In genomic region chr14:74610866-74611671, GRCh38 we compare ENCODE assay signal across 7 cellular contexts. TPM values are rescaled to one million over a fixed set of nuclear protein-coding genes. Genes with fewer than 3 reads are reported as not detected.
DNase-seq lines count a peak whose midpoint lies in the region; FAIRE-seq and TF ChIP-seq lines count a peak whose summit lies in the region.

No MANE protein-coding gene starts in this region.

- FAIRE-seq in small intestine (lab: Jason Lieb, UNC), result no peak

- H3K9ac ChIP-seq in HUES6 (ENCODE audit: low read length) (no peak overlapping the region), MM.1S (ENCODE audit: low read length) (no peak overlapping the region)

- TF ChIP-seq CTCF in astrocyte of the spinal cord (IDR thresholded peaks at IDR 0.05; ENCODE audit: low read depth, low read length) (no peak), MM.1S (IDR thresholded peaks at IDR 0.05; ENCODE audit: low read length) (no peak)

- no peaks in the 10 kb centered on the region for H3K36me3 ChIP-seq in HUES6 (ENCODE audit: control insufficient read depth, insufficient read depth, low read length)
- no peaks in the 10 kb centered on the region for H3K36me3 ChIP-seq in small intestine (ENCODE audit: control insufficient read depth in 2 of 2, insufficient read depth in 2 of 2, low read length in 2 of 2)
- no peaks in the 10 kb centered on the region for H3K36me3 ChIP-seq in MM.1S (replicated peaks; ENCODE audit: insufficient read depth, low read length)

- H3K9me2 ChIP-seq in MM.1S (replicated peaks; ENCODE audit: insufficient read depth, low read length), result no peaks in the 10 kb centered on the region

- H3K9me3 ChIP-seq in HUES6 (ENCODE audit: control insufficient read depth, insufficient read depth, low read depth, low read length) (peaks cover 4% of the 10 kb centered on the region; the same call in 1 of the 2 replicates), small intestine (ENCODE audit: control insufficient read depth, low read depth) (no peaks in the 10 kb centered on the region), MM.1S (replicated peaks; ENCODE audit: insufficient read depth, low read length) (no peaks in the 10 kb centered on the region)

- no peaks in the 10 kb centered on the region for H4K20me1 ChIP-seq in MM.1S (ENCODE audit: insufficient read depth, low read length)

- no peak overlapping the region for H2AFZ ChIP-seq in MM.1S (ENCODE audit: low read length)

- H3F3A ChIP-seq in MM.1S (ENCODE audit: insufficient read depth, low read length), result no peaks in the 10 kb centered on the region

- DNase-seq in astrocyte of the spinal cord (ENCODE audit: low read depth, low spot score) (peak; percentile 52), iris pigment epithelial cell (ENCODE audit: low read depth) (peak; percentile 67), small intestine (no peak), glomerular visceral epithelial cell (ENCODE audit: extremely low spot score) (no peak), MM.1S (no peak)
- DNase-seq in stimulated activated CD4-positive, alpha-beta T cell treated with anti-CD3 and anti-CD28 coated beads, Interleukin-15, amount 100 ng/mL, for 24 hours, result no peak

- in situ Hi-C loops in astrocyte of the spinal cord (cut with HindIII; ENCODE audit: low sequenced_read_pairs), result no loop called here

- peaks cover under 1% of the 10 kb centered on the region; the same call in 1 of the 2 replicates for H3K4me1 ChIP-seq in HUES6 (ENCODE audit: control insufficient read depth, insufficient read depth, low read length)
- H3K4me1 ChIP-seq in small intestine (ENCODE audit: control insufficient read depth in 2 of 2, insufficient read depth in 1 of 2, low read depth in 1 of 2, low read length in 1 of 2), result no peaks in the 10 kb centered on the region
- no peaks in the 10 kb centered on the region for H3K4me1 ChIP-seq in MM.1S (ENCODE audit: low read length)

- H3K27me3 ChIP-seq in HUES6 (ENCODE audit: control insufficient read depth, insufficient read depth, low read length), result peaks cover 35% of the 10 kb centered on the region
- H3K27me3 ChIP-seq in small intestine (ENCODE audit: control insufficient read depth in 2 of 2, insufficient read depth in 2 of 2, low read length in 2 of 2), result peaks cover 8% of the 10 kb centered on the region in 2 donors
- H3K27me3 ChIP-seq in MM.1S (replicated peaks; ENCODE audit: insufficient read depth, low read length), result 0 out of 2 replicates have a peak, but pooled peaks cover 5% of the 10 kb centered on the region

- no peak overlapping the region for H3K4me2 ChIP-seq in MM.1S (ENCODE audit: low read depth, low read length)

- WGBS in small intestine, 3 donors, result 25 to 44% (median 30%) methylated on average over 62 to 65 of the region's 65 CpGs

- H3K4me3 ChIP-seq in HUES6 (ENCODE audit: low read depth, low read length), result peak overlapping the region; percentile 63
- peak overlapping the region; percentile 74 for H3K4me3 ChIP-seq in astrocyte of the spinal cord (ENCODE audit: low read depth, low read length)
- H3K4me3 ChIP-seq in small intestine (ENCODE audit: low read depth in 1 of 2, low read length in 2 of 2), result peak overlapping the region; percentile 2 to 63
- H3K4me3 ChIP-seq in MM.1S (ENCODE audit: low read length), result no peak overlapping the region

- no peak overlapping the region for H3K27ac ChIP-seq in HUES6 (ENCODE audit: low read depth, low read length)
- no peak overlapping the region for H3K27ac ChIP-seq in small intestine (ENCODE audit: low read depth in 1 of 2, low read length in 1 of 2)
- H3K27ac ChIP-seq in MM.1S (ENCODE audit: low read length), result no peak overlapping the region

- no peaks in the 10 kb centered on the region for H3K79me2 ChIP-seq in MM.1S (ENCODE audit: low read length)

RNA-seq across cellular contexts. Expression of gene LTBP2, which starts 1.0 kb away (rescaled TPM):
- 1 to 10 TPM in 1 of 3 donors, under 1 TPM in 2; 0.22 to 1.8 (median 0.54) TPM for polyA plus RNA-seq in small intestine

Comparison
In these comparisons a context has a peak if more than half of its experiments do, and no peak if none do; other contexts are left out.
1. DNase-seq: peak in astrocyte of the spinal cord (single experiment) and iris pigment epithelial cell (single experiment); none in small intestine (single experiment), glomerular visceral epithelial cell (single experiment), stimulated activated CD4-positive, alpha-beta T cell treated with anti-CD3 and anti-CD28 coated beads, Interleukin-15, amount 100 ng/mL, for 24 hours (single experiment) and MM.1S (single experiment).